ENCODE assay signal across 28 cellular contexts in genomic region chr4:87931932-87932331, GRCh38. TPM values are rescaled to one million over a fixed set of nuclear protein-coding genes. Genes with fewer than 3 reads are reported as not detected.
"Had no signal": no experiment of that assay in that cellular context is flagged by ENCODE, and none has a peak within 500 bp of the region (broad histone marks: within the 10 kb centered on the region; RNA-seq: fewer than 3 reads in every experiment).

No MANE protein-coding gene starts in this region.

- H3K9me3 Mint-ChIP-seq: dendritic cell treated with granulocyte-macrophage colony-stimulating factor and Interleukin-4, amounts not matched to agents 40 ng/mL and 50 ng/mL, for 4 days; effector memory CD8-positive, alpha-beta T cell had no signal

- H3K4me3 Mint-ChIP-seq: dendritic cell treated with granulocyte-macrophage colony-stimulating factor and Interleukin-4, amounts not matched to agents 40 ng/mL and 50 ng/mL, for 4 days; effector memory CD8-positive, alpha-beta T cell; endodermal cell; naive thymus-derived CD4-positive, alpha-beta T cell had no signal

- H3K4me1 ChIP-seq: colonic mucosa, esophagus squamous epithelium, gastrocnemius medialis, heart right ventricle, left lung, lower lobe of right lung had no signal

- H3K27me3 Mint-ChIP-seq: dendritic cell treated with granulocyte-macrophage colony-stimulating factor and Interleukin-4, amounts not matched to agents 40 ng/mL and 50 ng/mL, for 4 days had no signal

- H3K27me3 ChIP-seq: colonic mucosa, esophagus squamous epithelium, gastrocnemius medialis, heart right ventricle, left lung had no signal

- FAIRE-seq: endometrium, keratinocyte had no signal

- ATAC-seq: effector memory CD8-positive, alpha-beta T cell; esophagus mucosa; gastrocnemius medialis; heart right ventricle; left cardiac atrium; left lung; left ventricle myocardium superior; lower lobe of right lung; naive thymus-derived CD4-positive, alpha-beta T cell had no signal

- H3K36me3 ChIP-seq: colonic mucosa, esophagus squamous epithelium, gastrocnemius medialis, heart right ventricle, left lung, lower lobe of right lung had no signal

- H3K4me1 Mint-ChIP-seq: naive thymus-derived CD4-positive, alpha-beta T cell had no signal

- H3K4me3 ChIP-seq: colonic mucosa, esophagus squamous epithelium, gastrocnemius medialis, heart right ventricle, left lung, lower lobe of right lung had no signal

- H3K27ac ChIP-seq: colonic mucosa, epithelial cell of prostate, esophagus squamous epithelium, gastrocnemius medialis, heart right ventricle, left lung, lower lobe of right lung had no signal

- DNase-seq: colonic mucosa; cortex of kidney; effector CD8-positive, alpha-beta T cell; effector memory CD8-positive, alpha-beta T cell; endodermal cell; erythroblast; esophagus squamous epithelium; foreskin fibroblast; foreskin melanocyte; gastrocnemius medialis; glutamatergic neuron; head of caudate nucleus; heart right ventricle; hippocampal formation; left cardiac atrium; left lung; left ventricle myocardium superior; lower lobe of right lung; mesenchymal stem cell; midbrain; naive thymus-derived CD4-positive, alpha-beta T cell had no signal

- H3K9me3 ChIP-seq: colonic mucosa, esophagus squamous epithelium, lower lobe of right lung had no signal

- H3K27ac Mint-ChIP-seq: dendritic cell treated with granulocyte-macrophage colony-stimulating factor and Interleukin-4, amounts not matched to agents 40 ng/mL and 50 ng/mL, for 4 days; effector memory CD8-positive, alpha-beta T cell; naive thymus-derived CD4-positive, alpha-beta T cell had no signal

RNA-seq across cellular contexts. Expression of gene SPP1, which starts 43.6 kb away (rescaled TPM):
- total RNA-seq: dermis microvascular lymphatic vessel endothelial cell, lung microvascular endothelial cell had no signal
- polyA plus RNA-seq: naive thymus-derived CD4-positive, alpha-beta T cell had no signal
